23 cellular contexts compared by ENCODE assay signal in the genomic region with DNA sequence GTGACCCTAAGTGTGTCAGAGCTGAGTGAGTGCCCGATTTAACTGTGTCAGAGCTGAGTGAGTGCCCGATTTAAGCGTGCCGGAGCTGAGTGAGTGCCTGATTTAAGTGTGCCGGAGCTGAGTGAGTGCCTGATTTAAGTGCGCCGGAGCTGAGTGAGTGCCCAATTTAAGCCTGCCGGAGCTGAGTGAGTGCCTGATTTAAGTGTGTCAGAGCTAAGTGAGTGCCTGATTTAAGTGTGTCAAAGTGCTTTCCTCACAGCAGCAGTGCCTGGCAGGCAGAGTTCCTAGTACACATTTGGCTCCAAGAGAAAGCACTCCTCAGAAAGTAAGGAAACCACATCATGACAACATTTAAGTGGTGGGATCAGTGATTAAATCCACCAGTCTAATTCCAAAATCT.
"Had no signal": no experiment of that assay in that cellular context is flagged by ENCODE, and none has a peak within 500 bp of the region (broad histone marks: within the 10 kb centered on the region; RNA-seq: fewer than 3 reads in every experiment).

No MANE protein-coding gene starts in this region.

- H3K9me3 Mint-ChIP-seq: dendritic cell treated with granulocyte-macrophage colony-stimulating factor and Interleukin-4, amounts not matched to agents 40 ng/mL and 50 ng/mL, for 4 days; effector memory CD8-positive, alpha-beta T cell; naive thymus-derived CD4-positive, alpha-beta T cell; neural crest cell; stimulated activated effector memory CD8-positive, alpha-beta T cell treated with anti-CD3 and anti-CD28 coated beads, Interleukin-12 subunit alpha, Interleukin-12 subunit beta, amount 100 ng/mL, for 72 hours had no signal

- DNase-seq: effector memory CD8-positive, alpha-beta T cell; esophagus squamous epithelium; foreskin fibroblast; head of caudate nucleus; kidney; left cardiac atrium; left ventricle myocardium superior; mesendoderm; naive thymus-derived CD4-positive, alpha-beta T cell; posterior cingulate gyrus; stimulated activated CD4-positive, alpha-beta T cell treated with anti-CD3 and anti-CD28 coated beads, Interleukin-4, amount 100 ng/mL, for 1 hour; stimulated activated CD8-positive, alpha-beta memory T cell treated with anti-CD3 and anti-CD28 coated beads, Interleukin-4, amount 100 ng/mL, for 48 hours; stimulated activated naive CD8-positive, alpha-beta T cell treated with anti-CD3 and anti-CD28 coated beads, Interleukin-15, Interleukin-2, amounts not matched to agents 100 U/mL and 50 U/mL, for 24 hours; tibial artery; upper lobe of right lung had no signal

- H3K27ac Mint-ChIP-seq: dendritic cell treated with granulocyte-macrophage colony-stimulating factor and Interleukin-4, amounts not matched to agents 40 ng/mL and 50 ng/mL, for 4 days; effector memory CD8-positive, alpha-beta T cell; naive thymus-derived CD4-positive, alpha-beta T cell; stimulated activated effector memory CD8-positive, alpha-beta T cell treated with anti-CD3 and anti-CD28 coated beads, Interleukin-12 subunit alpha, Interleukin-12 subunit beta, amount 100 ng/mL, for 72 hours had no signal

- ATAC-seq: effector memory CD8-positive, alpha-beta T cell; left ventricle myocardium superior; naive thymus-derived CD4-positive, alpha-beta T cell; stimulated activated effector memory CD8-positive, alpha-beta T cell treated with anti-CD3 and anti-CD28 coated beads, Interleukin-12 subunit alpha, Interleukin-12 subunit beta, amount 100 ng/mL, for 72 hours; stimulated activated naive CD8-positive, alpha-beta T cell treated with anti-CD3 and anti-CD28 coated beads, Interleukin-15, Interleukin-2, amounts not matched to agents 100 U/mL and 50 U/mL, for 24 hours; upper lobe of right lung had no signal

- FAIRE-seq: kidney had no signal

- H3K4me3 Mint-ChIP-seq: dendritic cell treated with granulocyte-macrophage colony-stimulating factor and Interleukin-4, amounts not matched to agents 40 ng/mL and 50 ng/mL, for 4 days; effector memory CD8-positive, alpha-beta T cell; naive thymus-derived CD4-positive, alpha-beta T cell; neural crest cell; stimulated activated effector memory CD8-positive, alpha-beta T cell treated with anti-CD3 and anti-CD28 coated beads, Interleukin-12 subunit alpha, Interleukin-12 subunit beta, amount 100 ng/mL, for 72 hours had no signal

- H3K9me3 ChIP-seq: esophagus squamous epithelium, right atrium auricular region, tibial artery, upper lobe of right lung, vagina had no signal

- H3K4me1 Mint-ChIP-seq: naive thymus-derived CD4-positive, alpha-beta T cell; neural crest cell; stimulated activated effector memory CD8-positive, alpha-beta T cell treated with anti-CD3 and anti-CD28 coated beads, Interleukin-12 subunit alpha, Interleukin-12 subunit beta, amount 100 ng/mL, for 72 hours had no signal

- H3K36me3 ChIP-seq: right atrium auricular region had no signal

- H3K27me3 Mint-ChIP-seq: dendritic cell treated with granulocyte-macrophage colony-stimulating factor and Interleukin-4, amounts not matched to agents 40 ng/mL and 50 ng/mL, for 4 days; effector memory CD8-positive, alpha-beta T cell; naive thymus-derived CD4-positive, alpha-beta T cell had no signal

- H3K4me1 ChIP-seq: right atrium auricular region, tibial artery, upper lobe of right lung, vagina had no signal

- H3K27ac ChIP-seq: esophagus squamous epithelium, hepatocyte, right atrium auricular region, tibial artery, upper lobe of right lung, vagina had no signal

- H3K27me3 ChIP-seq: esophagus squamous epithelium, hepatocyte, right atrium auricular region, tibial artery, upper lobe of right lung, vagina had no signal

- H3K4me3 ChIP-seq: esophagus squamous epithelium, hepatocyte, lung, right atrium auricular region, smooth muscle cell, tibial artery, upper lobe of right lung, vagina had no signal
